In the genomic region with DNA sequence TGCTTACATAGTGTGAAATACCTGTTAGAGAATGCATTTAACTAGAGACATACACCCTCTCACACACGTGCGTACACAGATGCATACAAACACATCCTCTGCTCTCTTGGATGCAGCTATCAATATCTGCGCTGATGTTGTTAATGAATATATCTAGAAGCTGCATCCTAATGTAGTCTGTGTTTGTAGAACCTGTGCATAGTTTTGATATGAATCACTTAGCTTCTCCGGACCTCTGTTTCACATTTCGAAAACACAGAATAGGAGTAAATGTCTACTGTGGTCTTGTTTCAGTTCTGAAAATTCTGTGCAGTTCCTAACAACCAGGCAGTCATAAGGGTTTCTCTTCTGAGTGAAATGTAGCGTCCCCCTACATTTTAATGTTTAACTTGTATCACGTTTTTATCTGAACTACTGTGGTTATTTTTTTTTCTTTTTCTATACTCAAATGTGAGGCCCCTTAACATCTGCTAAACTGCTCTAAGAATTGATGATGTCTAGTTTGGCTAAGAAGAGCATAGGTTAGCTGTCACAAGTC, we compare ENCODE assay signal across 10 cellular contexts.
DNase-seq lines count a peak whose midpoint lies in the region; ATAC-seq and TF ChIP-seq lines count a peak whose summit lies in the region.
"Had no signal": no experiment of that assay in that cellular context is flagged by ENCODE, and none has a peak within 500 bp of the region (broad histone marks: within the 10 kb centered on the region; RNA-seq: fewer than 3 reads in every experiment).

No MANE protein-coding gene starts in this region.

- TF ChIP-seq CTCF in MCF 10A (IDR thresholded peaks at IDR 0.05; ENCODE audit: unreplicated experiment) (no peak), breast epithelium (IDR thresholded peaks at IDR 0.05) (no peak)

- ATAC-seq in HG03095 (IDR thresholded peaks at IDR 0.05; ENCODE audit: unreplicated experiment): peak; percentile 97
- peak; percentile 91 to 96 for ATAC-seq in activated naive CD4-positive, alpha-beta T cell treated with anti-CD3 and anti-CD28 coated beads, Interleukin-2, amount 50 U/mL, for 72 hours

- H3K27ac Mint-ChIP-seq in MCF 10A (ENCODE audit: low read depth, unreplicated experiment): peak overlapping the region; percentile 49
- peak overlapping the region; percentile 5 to 12 for H3K27ac Mint-ChIP-seq in activated naive CD4-positive, alpha-beta T cell treated with anti-CD3 and anti-CD28 coated beads, Interleukin-2, amount 50 U/mL, for 72 hours

- CTCF ChIA-PET in MCF 10A (lab: Yijun Ruan, JAX): interaction anchor here (0.5 to 3.3 kb wide), 3 partner anchors 22 to 87 kb away, joined by 3 to 9 read pairs (median 3); no protein-coding TSS in a partner anchor

- no peak overlapping the region for H3K4me3 Mint-ChIP-seq in MCF 10A (ENCODE audit: unreplicated experiment)

- peaks cover 0 to 15% of the 10 kb centered on the region in 2 donors for H3K4me1 ChIP-seq in breast epithelium

- no peak overlapping the region for H3K27ac ChIP-seq in breast epithelium
- H3K27ac ChIP-seq: cardiac muscle cell had no signal

- no peak for TF ChIP-seq POLR2A in breast epithelium (IDR thresholded peaks at IDR 0.05)

- peaks cover 9% of the 10 kb centered on the region for H3K36me3 Mint-ChIP-seq in MCF 10A (ENCODE audit: insufficient read depth, unreplicated experiment)
- peaks cover 0 to 3% of the 10 kb centered on the region in 2 donors for H3K36me3 Mint-ChIP-seq in activated naive CD4-positive, alpha-beta T cell treated with anti-CD3 and anti-CD28 coated beads, Interleukin-2, amount 50 U/mL, for 72 hours

- H3K27me3 ChIP-seq in breast epithelium: no peaks in the 10 kb centered on the region
- H3K27me3 ChIP-seq: cardiac muscle cell had no signal

- no peaks in the 10 kb centered on the region for H3K27me3 Mint-ChIP-seq in MCF 10A (ENCODE audit: insufficient read depth, unreplicated experiment)

- peak; percentile 41 for DNase-seq in MCF 10A (ENCODE audit: unreplicated experiment)
- no peak for DNase-seq in breast epithelium (ENCODE audit: low spot score in 2 of 2)
- peak in 1 of 2 donors; percentile 15 for DNase-seq in activated naive CD4-positive, alpha-beta T cell treated with anti-CD3 and anti-CD28 coated beads, Interleukin-2, amount 50 U/mL, for 72 hours (ENCODE audit: low spot score in 2 of 2)
- DNase-seq in NCI-H2081 treated with DMSO at 0.1 percent for 48 hours (lab: John Stamatoyannopoulos, UW): no peak
- DNase-seq in HK-2 (ENCODE audit: unreplicated experiment): no peak
- DNase-seq in T-helper 9 cell: no peak
- DNase-seq in cerebellum (ENCODE audit: low spot score): no peak
- DNase-seq: NCI-H345 had no signal

- no peaks in the 10 kb centered on the region for H3K9me3 ChIP-seq in breast epithelium

- H3K4me3 ChIP-seq in breast epithelium: no peak overlapping the region
- H3K4me3 ChIP-seq: cardiac muscle cell had no signal

- peaks cover 11% of the 10 kb centered on the region for H3K4me1 Mint-ChIP-seq in MCF 10A (ENCODE audit: insufficient read depth, unreplicated experiment)

- intact Hi-C loops in MCF 10A (cut with micrococcal nuclease): no loop called here
- intact Hi-C loops in breast epithelium (cut with DNase I; ENCODE audit: low total_unique reads): no loop called here

- no TSS peak for BruUV-seq in MCF 10A (replicated peaks; lab: Mats Ljungman, UMichigan)

- H3K9me3 Mint-ChIP-seq in MCF 10A (ENCODE audit: unreplicated experiment): no peaks in the 10 kb centered on the region
- no peaks in the 10 kb centered on the region for H3K9me3 Mint-ChIP-seq in activated naive CD4-positive, alpha-beta T cell treated with anti-CD3 and anti-CD28 coated beads, Interleukin-2, amount 50 U/mL, for 72 hours

- H3K36me3 ChIP-seq in breast epithelium: no peaks in the 10 kb centered on the region
- H3K36me3 ChIP-seq: cardiac muscle cell had no signal

- POLR2A ChIA-PET in MCF 10A (lab: Yijun Ruan, JAX): interaction anchor here (1.4 to 2.0 kb wide), 3 partner anchors 10 to 23 kb away, joined by 3 to 9 read pairs (median 5); no protein-coding TSS in a partner anchor
